13 cellular contexts compared by ENCODE assay signal in the genomic region with DNA sequence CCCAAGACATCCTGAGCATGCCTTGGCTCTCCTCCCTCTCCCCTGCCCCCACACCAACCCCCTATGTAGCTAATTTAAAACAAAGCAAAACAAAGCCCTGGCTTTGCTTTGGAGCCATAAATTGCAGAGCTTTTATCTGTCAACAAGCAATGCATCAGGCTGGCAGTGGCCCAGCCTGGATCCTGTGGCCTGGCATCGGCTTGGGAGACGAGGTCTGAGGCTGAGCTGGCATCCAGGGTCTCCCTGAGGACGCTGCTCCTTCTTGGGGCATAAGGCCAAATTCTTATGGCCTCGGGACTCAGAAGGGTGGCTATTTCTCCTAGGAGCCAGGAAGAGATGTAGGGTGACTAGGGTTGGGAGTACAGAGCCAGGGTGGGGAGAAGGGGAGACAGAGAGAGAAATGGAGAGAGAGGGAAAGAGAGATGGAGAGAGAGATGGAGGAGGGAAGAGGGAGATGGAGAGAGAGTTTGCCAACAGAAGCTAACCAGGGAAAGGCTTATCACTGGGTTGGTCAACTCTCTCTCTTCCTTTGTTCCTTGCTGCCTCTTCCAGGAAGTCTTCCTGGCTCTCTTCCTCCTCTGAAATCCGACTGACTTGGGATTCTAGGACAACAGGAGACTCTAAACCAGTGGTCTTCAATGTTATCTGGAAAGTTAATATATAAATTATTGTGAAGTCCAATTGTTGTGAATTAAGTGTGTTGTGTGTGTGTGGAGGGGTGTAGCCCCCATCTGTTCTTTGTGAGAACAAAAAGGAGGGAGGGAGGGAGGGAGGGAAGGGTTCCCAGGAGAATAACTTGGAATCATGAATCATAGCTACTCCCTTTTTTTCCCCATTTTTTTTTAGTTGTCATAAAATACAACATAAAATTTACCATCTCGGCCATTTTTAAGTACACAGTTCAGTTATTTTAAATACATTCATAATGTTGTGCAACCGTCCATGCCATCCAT. TPM values are rescaled to one million over a fixed set of nuclear protein-coding genes. Genes with fewer than 3 reads are reported as not detected.
DNase-seq lines count a peak whose midpoint lies in the region; ATAC-seq and TF ChIP-seq lines count a peak whose summit lies in the region.
"Had no signal": no experiment of that assay in that cellular context is flagged by ENCODE, and none has a peak within 500 bp of the region (broad histone marks: within the 10 kb centered on the region; RNA-seq: fewer than 3 reads in every experiment).

No MANE protein-coding gene starts in this region.

- TF ChIP-seq EP300 in stomach (IDR thresholded peaks at IDR 0.05), result no peak

- no peaks in the 10 kb centered on the region for H3K27me3 Mint-ChIP-seq in T-helper 17 cell
- H3K27me3 Mint-ChIP-seq in CD8-positive, alpha-beta T cell (ENCODE audit: low read depth), result no peaks in the 10 kb centered on the region

- H3K9me3 ChIP-seq in T-helper 17 cell (ENCODE audit: control insufficient read depth, low read length, poor library complexity, severe bottlenecking) (no peaks in the 10 kb centered on the region), heart right ventricle (peaks cover 0 to 11% (median 0%) of the 10 kb centered on the region in 11 donors), stomach (peaks cover 0 to 15% (median 4%) of the 10 kb centered on the region in 4 donors)
- no peaks in the 10 kb centered on the region for H3K9me3 ChIP-seq in CD8-positive, alpha-beta T cell (ENCODE audit: low read length)
- H3K9me3 ChIP-seq: colonic mucosa had no signal

- DNase-seq in GM04504 (ENCODE audit: low read depth), result peak; percentile 70
- no peak for DNase-seq in T-helper 17 cell
- DNase-seq in heart right ventricle, result peak in 1 of 2 donors; percentile 52
- no peak for DNase-seq in stomach
- DNase-seq in CD8-positive, alpha-beta T cell, result no peak
- DNase-seq in activated naive CD4-positive, alpha-beta T cell treated with anti-CD3 and anti-CD28 coated beads, Interleukin-2, amount 50 U/mL, for 16 hours, result no peak
- no peak for DNase-seq in NOMO-1 (lab: John Stamatoyannopoulos, UW; ENCODE audit: unreplicated experiment in 2 of 2)
- DNase-seq: activated CD4-positive, CD25-positive, alpha-beta regulatory T cell; activated naive CD8-positive, alpha-beta T cell treated with anti-CD3 and anti-CD28 coated beads, Interleukin-2, amount 10 ng/mL, durations not matched to agents 7 days and 5 days; Caco-2; colonic mucosa had no signal

- H3K4me1 ChIP-seq in heart right ventricle (peaks cover 8 to 74% (median 54%) of the 10 kb centered on the region in 9 donors), stomach (peaks cover 0 to 57% (median 25%) of the 10 kb centered on the region in 4 donors)
- H3K4me1 ChIP-seq in CD8-positive, alpha-beta T cell (ENCODE audit: insufficient read depth, low read length), result no peaks in the 10 kb centered on the region
- H3K4me1 ChIP-seq: Caco-2, colonic mucosa had no signal

- no peak for TF ChIP-seq POLR2A in stomach (IDR thresholded peaks at IDR 0.05)

- WGBS in heart right ventricle, 2 donors, result 49 to 53% methylated on average over 7 of the region's 7 CpGs
- WGBS in stomach, 5 donors, result 44 to 56% (median 54%) methylated on average over 7 of the region's 7 CpGs

- no peaks in the 10 kb centered on the region for H3K27me3 ChIP-seq in heart right ventricle
- H3K27me3 ChIP-seq in stomach, result peaks cover 0 to 4% (median 0%) of the 10 kb centered on the region in 3 donors
- H3K27me3 ChIP-seq in CD8-positive, alpha-beta T cell (ENCODE audit: insufficient read depth, low read length), result no peaks in the 10 kb centered on the region
- H3K27me3 ChIP-seq: colonic mucosa had no signal

- intact Hi-C loops in heart right ventricle (cut with DNase I) (no loop called here), stomach (cut with DNase I; ENCODE audit: low total_unique reads) (no loop called here)
- intact Hi-C loops in CD8-positive, alpha-beta T cell (cut with DNase I, micrococcal nuclease), result no loop called here

- ATAC-seq in T-helper 17 cell, result no peak
- ATAC-seq in heart right ventricle, result peak in 6 of 8 donors; percentile 20 to 45 (median 24)
- no peak for ATAC-seq in CD8-positive, alpha-beta T cell

- TF ChIP-seq CTCF in heart right ventricle (IDR thresholded peaks at IDR 0.05) (no peak), stomach (IDR thresholded peaks at IDR 0.05) (no peak)
- TF ChIP-seq CTCF in CD8-positive, alpha-beta T cell (IDR thresholded peaks at IDR 0.05), result no peak

- CTCF ChIA-PET in CD8-positive, alpha-beta T cell (lab: Charles Lee), result no interaction called here

- H3K9me3 Mint-ChIP-seq in CD8-positive, alpha-beta T cell, result peaks cover 11% of the 10 kb centered on the region

- H3K4me3 Mint-ChIP-seq in T-helper 17 cell, result peak overlapping the region; percentile 25
- no peak overlapping the region for H3K4me3 Mint-ChIP-seq in CD8-positive, alpha-beta T cell
- H3K4me3 Mint-ChIP-seq: activated naive CD8-positive, alpha-beta T cell treated with anti-CD3 and anti-CD28 coated beads, Interleukin-2, amount 10 ng/mL, durations not matched to agents 7 days and 5 days had no signal

- H3K4me3 ChIP-seq in heart right ventricle, result no peak overlapping the region
- no peak overlapping the region for H3K4me3 ChIP-seq in stomach
- H3K4me3 ChIP-seq in CD8-positive, alpha-beta T cell (ENCODE audit: low read depth, low read length), result no peak overlapping the region
- H3K4me3 ChIP-seq: colonic mucosa had no signal

- peak overlapping the region in 6 of 10 donors; percentile 21 to 49 (median 33) for H3K27ac ChIP-seq in heart right ventricle
- H3K27ac ChIP-seq in stomach, result peak overlapping the region in 4 of 5 donors; percentile 23 to 55 (median 46)
- H3K27ac ChIP-seq in CD8-positive, alpha-beta T cell (ENCODE audit: low read depth, low read length), result no peak overlapping the region
- H3K27ac ChIP-seq: colonic mucosa, KMS-11 had no signal

- no peak overlapping the region for H3K27ac Mint-ChIP-seq in T-helper 17 cell
- H3K27ac Mint-ChIP-seq in CD8-positive, alpha-beta T cell, result no peak overlapping the region
- H3K27ac Mint-ChIP-seq: activated naive CD8-positive, alpha-beta T cell treated with anti-CD3 and anti-CD28 coated beads, Interleukin-2, amount 10 ng/mL, durations not matched to agents 7 days and 5 days had no signal

- peaks cover 4% of the 10 kb centered on the region for H3K36me3 Mint-ChIP-seq in T-helper 17 cell (ENCODE audit: low read depth)
- peaks cover 5% of the 10 kb centered on the region for H3K36me3 Mint-ChIP-seq in CD8-positive, alpha-beta T cell

- POLR2A ChIA-PET in CD8-positive, alpha-beta T cell (lab: Charles Lee), result no interaction called here

- H3K4me1 Mint-ChIP-seq in T-helper 17 cell, result peaks cover 30% of the 10 kb centered on the region
- H3K4me1 Mint-ChIP-seq in CD8-positive, alpha-beta T cell (ENCODE audit: low read depth), result no peaks in the 10 kb centered on the region
- H3K4me1 Mint-ChIP-seq: activated naive CD8-positive, alpha-beta T cell treated with anti-CD3 and anti-CD28 coated beads, Interleukin-2, amount 10 ng/mL, durations not matched to agents 7 days and 5 days had no signal

- H3K36me3 ChIP-seq in heart right ventricle (no peaks in the 10 kb centered on the region), stomach (no peaks in the 10 kb centered on the region)
- no peaks in the 10 kb centered on the region for H3K36me3 ChIP-seq in CD8-positive, alpha-beta T cell (ENCODE audit: insufficient read depth, low read length)
- H3K36me3 ChIP-seq: colonic mucosa had no signal

RNA-seq across cellular contexts. Expression of a gene that starts 29.1 kb away (rescaled TPM):
- total RNA-seq in T-helper 17 cell, result 10 to 100 TPM; 79.8 to 93.2 TPM
- 100 to 1,000 TPM in 4 of 10 donors, 10 to 100 TPM in 6; 74.2 to 140 (median 95.2) TPM for total RNA-seq in heart right ventricle
- polyA plus RNA-seq in heart right ventricle, result 10 to 100 TPM; 37.7 to 42.6 TPM
- 10 to 100 TPM in 4 of 5 donors, 1 to 10 TPM in 1; 9.1 to 60.3 (median 25.9) TPM for total RNA-seq in stomach
- 1 to 10 TPM; 2.1 to 6.6 (median 2.3) TPM for polyA plus RNA-seq in stomach
- total RNA-seq in CD8-positive, alpha-beta T cell, result 1 to 10 TPM; 6.1 to 6.3 TPM
- total RNA-seq: fibroblast of lung had no signal

Comparison
In these comparisons a context has a peak if more than half of its experiments do, and no peak if none do; other contexts are left out.
1. ATAC-seq: peak in heart right ventricle (6 of 8); none in T-helper 17 cell (single experiment) and CD8-positive, alpha-beta T cell (single experiment).